ENCODE assay signal across 8 cellular contexts in genomic region chr19:40613669-40614594, GRCh38. TPM values are rescaled to one million over a fixed set of nuclear protein-coding genes. Genes with fewer than 3 reads are reported as not detected.
DNase-seq lines count a peak whose midpoint lies in the region; ATAC-seq, FAIRE-seq and TF ChIP-seq lines count a peak whose summit lies in the region.

No MANE protein-coding gene starts in this region.

- H3K4me3 ChIP-seq in A549 (peak overlapping the region; percentile 44), Karpas-422 (ENCODE audit: low read length) (peak overlapping the region; percentile 70), hepatocyte (peak overlapping the region; percentile 47)

- ATAC-seq in A549 (peak; percentile 54 to 76), GM19372 (IDR thresholded peaks at IDR 0.05; ENCODE audit: low read depth, unreplicated experiment) (peak; percentile 57)

- H3K36me3 ChIP-seq in Karpas-422 (ENCODE audit: insufficient read depth, low read length), result no peaks in the 10 kb centered on the region
- H3K36me3 ChIP-seq in hepatocyte (replicated peaks; ENCODE audit: insufficient read depth, low read depth), result no peaks in the 10 kb centered on the region

- H3K4me1 ChIP-seq in A549, result peaks cover 16% of the 10 kb centered on the region; the same call in 2 of the 3 replicates
- peaks cover 41% of the 10 kb centered on the region for H3K4me1 ChIP-seq in Karpas-422 (ENCODE audit: low read length)
- peaks cover 11% of the 10 kb centered on the region for H3K4me1 ChIP-seq in hepatocyte (ENCODE audit: insufficient read depth)

- H3K9me2 ChIP-seq in Karpas-422 (replicated peaks; ENCODE audit: insufficient read depth, low read length) (no peaks in the 10 kb centered on the region), hepatocyte (replicated peaks; ENCODE audit: insufficient read depth) (no peaks in the 10 kb centered on the region)

- TF ChIP-seq RAD21 in A549 (conservative IDR thresholded peaks at IDR 0.05 in 1 of 2, IDR thresholded peaks at IDR 0.05 in 1 of 2), result no peak

- H3K79me2 ChIP-seq in Karpas-422 (ENCODE audit: low read length) (no peaks in the 10 kb centered on the region), hepatocyte (peaks cover 4% of the 10 kb centered on the region)

- no peak for FAIRE-seq in A549 (lab: Jason Lieb, UNC)

- TF ChIP-seq CTCF in A549 (IDR thresholded peaks at IDR 0.05) (no peak), hepatocyte (IDR thresholded peaks at IDR 0.05; ENCODE audit: poor library complexity) (no peak)

- H3K27me3 ChIP-seq in Karpas-422 (ENCODE audit: low read length), result no peaks in the 10 kb centered on the region
- H3K27me3 ChIP-seq in hepatocyte, result no peaks in the 10 kb centered on the region

- peak overlapping the region; percentile 69; the same call in 1 of the 2 replicates for H2AFZ ChIP-seq in Karpas-422 (ENCODE audit: low read length)
- peak overlapping the region; percentile 57 for H2AFZ ChIP-seq in hepatocyte

- H3K4me2 ChIP-seq in A549 (peak overlapping the region; percentile 48), Karpas-422 (ENCODE audit: low read depth, low read length, poor library complexity, severe bottlenecking) (peak overlapping the region; percentile 76), hepatocyte (peak overlapping the region; percentile 84)

- TF ChIP-seq EP300 in A549 (IDR thresholded peaks at IDR 0.05), result no peak

- peak overlapping the region; percentile 60 to 74 for H3K27ac ChIP-seq in A549
- H3K27ac ChIP-seq in Karpas-422 (ENCODE audit: low read length), result no peak overlapping the region
- peak overlapping the region; percentile 72 for H3K27ac ChIP-seq in hepatocyte

- peak; percentile 72 to 92 for DNase-seq in A549 (ENCODE audit: low read depth in 1 of 2, low spot score in 1 of 2)
- DNase-seq in Karpas-422, result peak; percentile 91
- peak; percentile 79 to 92 for DNase-seq in SW 1271 (lab: John Stamatoyannopoulos, UW)
- DNase-seq in activated naive CD8-positive, alpha-beta T cell treated with anti-CD3 and anti-CD28 coated beads, Interleukin-2, amount 50 U/mL, for 16 hours (ENCODE audit: low read depth, low spot score), result peak; percentile 78
- DNase-seq in hepatocyte (ENCODE audit: low spot score), result peak; percentile 87
- DNase-seq in smooth muscle cell of the brain vasculature (ENCODE audit: low read depth, low spot score), result peak; percentile 66
- no peak for DNase-seq in cerebellum (ENCODE audit: low spot score)

- no peak for TF ChIP-seq POLR2A in A549 (IDR thresholded peaks at IDR 0.05; ENCODE audit: low read length)

- H4K20me1 ChIP-seq in Karpas-422 (ENCODE audit: insufficient read depth, low read depth, low read length) (0 out of 2 replicates have a peak, but pooled peaks cover 3% of the 10 kb centered on the region), hepatocyte (ENCODE audit: insufficient read depth, poor library complexity, severe bottlenecking) (no peaks in the 10 kb centered on the region)

- CTCF ChIA-PET in A549 (lab: Yijun Ruan, JAX), result interaction anchor here (0.6 to 15.6 kb wide), 8 partner anchors 10 to 298 kb away, joined by 3 to 423 read pairs (median 4); no protein-coding TSS in a partner anchor

- H3K9ac ChIP-seq in Karpas-422 (ENCODE audit: low read length), result peak overlapping the region; percentile 73

- H3K9me3 ChIP-seq in A549, result no peaks in the 10 kb centered on the region
- H3K9me3 ChIP-seq in Karpas-422 (ENCODE audit: low read length), result no peaks in the 10 kb centered on the region
- H3K9me3 ChIP-seq in hepatocyte (ENCODE audit: low read depth), result no peaks in the 10 kb centered on the region

- POLR2A ChIA-PET in A549 (lab: Yijun Ruan, JAX), result interaction anchor here (0.6 to 1.4 kb wide), 3 partner anchors 16 to 609 kb away, joined by 3 to 12 read pairs (median 5); no protein-coding TSS in a partner anchor

- 77% methylated on average over 66 of the region's 66 CpGs for WGBS in A549 (ENCODE audit: missing lambda C conversion rate)
- 11% methylated on average over 31 of the region's 66 CpGs for WGBS in hepatocyte (ENCODE audit: low lambda C conversion rate, missing lambda C conversion rate)

TF ChIP-seq in A549, 52 proteins besides CTCF, POLR2A, EP300 and RAD21:
- TF ChIP-seq PHF8 (IDR thresholded peaks at IDR 0.05; ENCODE audit: borderline replicate concordance, low read depth) (no peak), JUN (IDR thresholded peaks at IDR 0.05) (peak in 1 of 2 experiments; percentile 3; a peak in 1 of 5 replicates)

RNA-seq across cellular contexts. Expression of gene LTBP4, which starts 12.8 kb away (rescaled TPM):
- polyA plus RNA-seq in A549 (2011; rRNA removed) (23.1 and 32.0 TPM in 2 replicates), A549 (2017; fragmentation: RNase III; extraction: RNeasy Plus Mini Kit Qiagen cat#74134 plus additional on column Dnase treatment) (37.7 to 51.1 TPM (median 43.2 TPM) in 3 replicates), hepatocyte (163 and 185 TPM in 2 replicates)
- polyA plus RNA-seq in A549 (2012; cell fraction: cytosol; rRNA removed), result 65.2 and 69.3 TPM in 2 replicates
- 475 and 611 TPM in 2 replicates for polyA plus RNA-seq in A549 (2012; cell fraction: nucleus; rRNA removed)
- polyA minus RNA-seq in A549 (2011; rRNA and poly(A)+ RNA removed), result 16.3 and 26.9 TPM in 2 replicates
- 9.6 and 25.9 TPM in 2 replicates for total RNA-seq in Karpas-422 (2014; rRNA removed; shearing (Covaris generic); ENCODE audit: low replicate concordance)
- total RNA-seq in hepatocyte (45.6 and 50.2 TPM in 2 replicates), cerebellum (36.8 TPM)

RNA-seq across cellular contexts. Expression of gene SHKBP1, which starts 37.3 kb away (rescaled TPM):
- polyA plus RNA-seq in A549 (2011; rRNA removed) (75.2 and 79.7 TPM in 2 replicates), A549 (2017; fragmentation: RNase III; extraction: RNeasy Plus Mini Kit Qiagen cat#74134 plus additional on column Dnase treatment) (94.9 to 128 TPM (median 123 TPM) in 3 replicates), hepatocyte (81.3 and 83.6 TPM in 2 replicates)
- 163 and 237 TPM in 2 replicates for polyA plus RNA-seq in A549 (2012; cell fraction: cytosol; rRNA removed)
- 317 and 432 TPM in 2 replicates for polyA plus RNA-seq in A549 (2012; cell fraction: nucleus; rRNA removed)
- 133 and 167 TPM in 2 replicates for polyA minus RNA-seq in A549 (2011; rRNA and poly(A)+ RNA removed)
- total RNA-seq in Karpas-422 (2014; rRNA removed; shearing (Covaris generic); ENCODE audit: low replicate concordance), result 49.7 and 98.2 TPM in 2 replicates
- total RNA-seq in hepatocyte (22.6 and 44.6 TPM in 2 replicates), cerebellum (3.3 TPM)
